ENCODE assay signal across 1 cellular context in genomic region chrX:54786972-54787371, GRCh38.
TF ChIP-seq lines count a peak whose summit lies in the region.

No MANE protein-coding gene starts in this region.

TF ChIP-seq in K562, 482 proteins besides CTCF, POLR2A, EP300 and RAD21 (continued from another document):
- TF ChIP-seq PRDM10 (IDR thresholded peaks at IDR 0.05; ENCODE audit: partially characterized antibody) = no peak
- TF ChIP-seq ESRRB (CRISPR knock-in tag; IDR thresholded peaks at IDR 0.05; ENCODE audit: borderline replicate concordance) = no peak
- no peak for TF ChIP-seq MLLT1 (IDR thresholded peaks at IDR 0.05)
- no peak for TF ChIP-seq ZNF407 (IDR thresholded peaks at IDR 0.05; ENCODE audit: low read depth)
- TF ChIP-seq RBM39 (optimal IDR thresholded peaks at IDR 0.05; ENCODE audit: low read depth, low read length) = no peak
- TF ChIP-seq YBX1 (IDR thresholded peaks at IDR 0.05) = no peak
- TF ChIP-seq ZNF347 (CRISPR knock-in tag; IDR thresholded peaks at IDR 0.05; ENCODE audit: low read depth) = no peak
TF ChIP-seq in K562: peak in this region for 0.
